ENCODE assay signal across 1 cellular context in genomic region chr2:204727368-204727767, GRCh38.
TF ChIP-seq lines count a peak whose summit lies in the region.

No MANE protein-coding gene starts in this region.

TF ChIP-seq in A549, 52 proteins besides CTCF, POLR2A, EP300 and RAD21 (continued from another document):
- TF ChIP-seq, protein P1, sequence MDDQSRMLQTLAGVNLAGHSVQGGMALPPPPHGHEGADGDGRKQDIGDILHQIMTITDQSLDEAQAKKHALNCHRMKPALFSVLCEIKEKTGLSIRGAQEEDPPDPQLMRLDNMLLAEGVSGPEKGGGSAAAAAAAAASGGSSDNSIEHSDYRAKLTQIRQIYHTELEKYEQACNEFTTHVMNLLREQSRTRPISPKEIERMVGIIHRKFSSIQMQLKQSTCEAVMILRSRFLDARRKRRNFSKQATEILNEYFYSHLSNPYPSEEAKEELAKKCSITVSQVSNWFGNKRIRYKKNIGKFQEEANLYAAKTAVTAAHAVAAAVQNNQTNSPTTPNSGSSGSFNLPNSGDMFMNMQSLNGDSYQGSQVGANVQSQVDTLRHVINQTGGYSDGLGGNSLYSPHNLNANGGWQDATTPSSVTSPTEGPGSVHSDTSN (IDR thresholded peaks at IDR 0.05): no peak
- TF ChIP-seq MAZ (IDR thresholded peaks at IDR 0.05; ENCODE audit: borderline replicate concordance, low read depth, low read length) (no peak), RNF2 (IDR thresholded peaks at IDR 0.05; ENCODE audit: borderline replicate concordance, low read depth) (no peak)
TF ChIP-seq in A549: peak in this region for 0.
